18 cellular contexts compared by ENCODE assay signal in genomic region chr7:152392254-152392653, GRCh38.
DNase-seq lines count a peak whose midpoint lies in the region; ATAC-seq lines count a peak whose summit lies in the region.
"Had no signal": no experiment of that assay in that cellular context is flagged by ENCODE, and none has a peak within 500 bp of the region (broad histone marks: within the 10 kb centered on the region; RNA-seq: fewer than 3 reads in every experiment).

No MANE protein-coding gene starts in this region.

- H3K27ac Mint-ChIP-seq in stimulated activated effector memory CD8-positive, alpha-beta T cell treated with anti-CD3 and anti-CD28 coated beads, Interleukin-12 subunit alpha, Interleukin-12 subunit beta, amount 100 ng/mL, for 72 hours: peak overlapping the region; percentile 15
- H3K27ac Mint-ChIP-seq: activated CD4-positive, alpha-beta T cell treated with anti-CD3 and anti-CD28 coated beads, Interleukin-2, amount 10 ng/mL, durations not matched to agents 24 days and 14 days; activated T-cell treated with anti-CD3 and anti-CD28 coated beads, Interleukin-2, amount 50 U/mL, for 24 hours; T-helper 2 cell treated with Interferon-gamma antibody and Interleukin-4, amounts not matched to agents 5 μg/mL and 100 μg/mL, for 36 hours had no signal

- peaks cover 33% of the 10 kb centered on the region for H3K4me1 Mint-ChIP-seq in stimulated activated effector memory CD8-positive, alpha-beta T cell treated with anti-CD3 and anti-CD28 coated beads, Interleukin-12 subunit alpha, Interleukin-12 subunit beta, amount 100 ng/mL, for 72 hours

- H3K9me3 Mint-ChIP-seq in stimulated activated effector memory CD8-positive, alpha-beta T cell treated with anti-CD3 and anti-CD28 coated beads, Interleukin-12 subunit alpha, Interleukin-12 subunit beta, amount 100 ng/mL, for 72 hours: no peaks in the 10 kb centered on the region
- H3K9me3 Mint-ChIP-seq: activated CD4-positive, alpha-beta T cell treated with anti-CD3 and anti-CD28 coated beads, Interleukin-2, amount 10 ng/mL, durations not matched to agents 24 days and 14 days; T-helper 2 cell treated with Interferon-gamma antibody and Interleukin-4, amounts not matched to agents 5 μg/mL and 100 μg/mL, for 36 hours had no signal

- H3K36me3 Mint-ChIP-seq in stimulated activated effector memory CD8-positive, alpha-beta T cell treated with anti-CD3 and anti-CD28 coated beads, Interleukin-12 subunit alpha, Interleukin-12 subunit beta, amount 100 ng/mL, for 72 hours: peaks cover 3% of the 10 kb centered on the region

- H3K4me3 Mint-ChIP-seq in stimulated activated effector memory CD8-positive, alpha-beta T cell treated with anti-CD3 and anti-CD28 coated beads, Interleukin-12 subunit alpha, Interleukin-12 subunit beta, amount 100 ng/mL, for 72 hours: no peak overlapping the region
- H3K4me3 Mint-ChIP-seq: activated CD4-positive, alpha-beta T cell treated with anti-CD3 and anti-CD28 coated beads, Interleukin-2, amount 10 ng/mL, durations not matched to agents 24 days and 14 days; activated T-cell treated with anti-CD3 and anti-CD28 coated beads, Interleukin-2, amount 50 U/mL, for 24 hours; H9; T-helper 2 cell treated with Interferon-gamma antibody and Interleukin-4, amounts not matched to agents 5 μg/mL and 100 μg/mL, for 36 hours had no signal

- peak; percentile 61 for ATAC-seq in GM18867 (IDR thresholded peaks at IDR 0.05; ENCODE audit: unreplicated experiment)
- ATAC-seq in HG02678 (IDR thresholded peaks at IDR 0.05; ENCODE audit: unreplicated experiment): peak; percentile 58
- ATAC-seq in HG03571 (IDR thresholded peaks at IDR 0.05; ENCODE audit: unreplicated experiment): peak; percentile 84
- no peak for ATAC-seq in stimulated activated effector memory CD8-positive, alpha-beta T cell treated with anti-CD3 and anti-CD28 coated beads, Interleukin-12 subunit alpha, Interleukin-12 subunit beta, amount 100 ng/mL, for 72 hours
- no peak for ATAC-seq in stimulated activated naive CD8-positive, alpha-beta T cell treated with anti-CD3 and anti-CD28 coated beads, Interleukin-15, Interleukin-2, amounts not matched to agents 100 U/mL and 50 U/mL, for 24 hours
- ATAC-seq: gastrocnemius medialis had no signal

- no peak for DNase-seq in stimulated activated effector memory CD8-positive, alpha-beta T cell treated with anti-CD3 and anti-CD28 coated beads, Interleukin-12 subunit alpha, Interleukin-12 subunit beta, amount 100 ng/mL, for 72 hours (ENCODE audit: low spot score in 2 of 2)
- DNase-seq in activated effector memory CD4-positive, alpha-beta T cell treated with anti-CD3 and anti-CD28 coated beads, Interleukin-2, amount 50 U/mL, for 16 hours: no peak
- DNase-seq in GM03348 (ENCODE audit: low spot score): no peak
- no peak for DNase-seq in stimulated activated naive CD8-positive, alpha-beta T cell treated with anti-CD3 and anti-CD28 coated beads, Interleukin-15, Interleukin-2, amounts not matched to agents 100 U/mL and 50 U/mL, for 24 hours
- no peak for DNase-seq in NCI-H345 treated with DMSO at 0.1 percent for 48 hours (lab: John Stamatoyannopoulos, UW; ENCODE audit: unreplicated experiment)
- DNase-seq: activated CD4-positive, alpha-beta T cell treated with anti-CD3 and anti-CD28 coated beads, Interleukin-2, amount 10 ng/mL, durations not matched to agents 24 days and 14 days; activated T-cell treated with anti-CD3 and anti-CD28 coated beads, Interleukin-2, amount 50 U/mL, for 24 hours; BE2C; caudate nucleus; gastrocnemius medialis; H9; mammary epithelial cell; NCI-H1105; small intestine had no signal

Comparison
In these comparisons a context has a peak if more than half of its experiments do, and no peak if none do; other contexts are left out.
1. ATAC-seq: peak in GM18867 (single experiment), HG02678 (single experiment) and HG03571 (single experiment); none in stimulated activated effector memory CD8-positive, alpha-beta T cell treated with anti-CD3 and anti-CD28 coated beads, Interleukin-12 subunit alpha, Interleukin-12 subunit beta, amount 100 ng/mL, for 72 hours (single experiment) and stimulated activated naive CD8-positive, alpha-beta T cell treated with anti-CD3 and anti-CD28 coated beads, Interleukin-15, Interleukin-2, amounts not matched to agents 100 U/mL and 50 U/mL, for 24 hours (single experiment).